ENCODE assay signal across 12 cellular contexts in the genomic region with DNA sequence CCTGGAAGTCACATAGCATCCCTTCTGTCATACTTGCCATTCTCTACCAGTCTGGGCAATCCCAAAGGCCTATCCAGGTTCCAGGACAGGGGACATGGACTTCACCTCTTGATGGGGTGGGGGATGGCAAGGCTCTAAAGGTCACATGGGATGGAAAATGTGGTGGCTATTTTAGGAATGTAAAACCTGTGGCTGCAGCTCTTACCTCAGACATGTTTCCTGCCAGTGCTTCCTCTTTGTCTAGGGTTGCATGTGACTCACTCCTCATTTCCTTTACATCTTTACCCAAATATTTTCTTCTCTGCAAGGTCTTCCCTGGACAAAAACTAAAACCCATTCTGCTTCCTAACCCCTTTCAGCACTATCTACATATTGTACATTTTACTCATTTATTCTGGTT.
A peak's percentile ranks its signal among the peaks of the same experiment; 100 is the strongest.
DNase-seq lines count a peak whose midpoint lies in the region; ATAC-seq, FAIRE-seq and TF ChIP-seq lines count a peak whose summit lies in the region.
"Had no signal": no experiment of that assay in that cellular context is flagged by ENCODE, and none has a peak within 500 bp of the region (broad histone marks: within the 10 kb centered on the region; RNA-seq: fewer than 3 reads in every experiment).

No MANE protein-coding gene starts in this region.

- H3K4me1 Mint-ChIP-seq in MCF 10A (ENCODE audit: insufficient read depth, unreplicated experiment), result no peaks in the 10 kb centered on the region

- no peak for ATAC-seq in HG03354 (IDR thresholded peaks at IDR 0.05; ENCODE audit: poor library complexity, severe bottlenecking, unreplicated experiment)
- ATAC-seq in GM21723 (IDR thresholded peaks at IDR 0.05; ENCODE audit: unreplicated experiment), result no peak
- ATAC-seq: SK-N-SH treated with all-trans-retinoic acid at 6 μM for 48 hours had no signal

- H3K27ac Mint-ChIP-seq in MCF 10A (ENCODE audit: low read depth, unreplicated experiment), result no peak overlapping the region
- H3K27ac Mint-ChIP-seq: activated T-helper 2 cell treated with anti-CD3 and anti-CD28 coated beads, Interferon-gamma antibody, Interleukin-2, Interleukin-4, amounts not matched to agents 10 μg/mL and 5 μg/mL and 100 μg/mL, durations not matched to agents 14 hours and 24 hours and 36 hours had no signal

- no peaks in the 10 kb centered on the region for H3K36me3 Mint-ChIP-seq in MCF 10A (ENCODE audit: insufficient read depth, unreplicated experiment)

- intact Hi-C loops in MCF 10A (cut with micrococcal nuclease), result no loop called here
- intact Hi-C loops in breast epithelium (cut with DNase I; ENCODE audit: low total_unique reads), result no loop called here

- POLR2A ChIA-PET in MCF 10A (lab: Yijun Ruan, JAX) (no interaction called here), RWPE1 (lab: Yijun Ruan, JAX; ENCODE audit: low non-redundant PET) (no interaction called here)

- CTCF ChIA-PET in MCF 10A (lab: Yijun Ruan, JAX) (no interaction called here), RWPE1 (lab: Yijun Ruan, JAX) (interaction anchor here (0.6 kb wide), 1 partner anchor 273 kb away, joined by 3 read pairs; no protein-coding TSS in a partner anchor)

- no peaks in the 10 kb centered on the region for H3K27me3 Mint-ChIP-seq in MCF 10A (ENCODE audit: insufficient read depth, unreplicated experiment)

- H3K4me1 ChIP-seq in breast epithelium, result no peaks in the 10 kb centered on the region

- peak; percentile 64 for DNase-seq in MCF 10A (ENCODE audit: unreplicated experiment)
- DNase-seq in breast epithelium (ENCODE audit: low spot score in 2 of 2), result no peak
- DNase-seq in RWPE1 (ENCODE audit: low spot score), result peak; percentile 57
- peak; percentile 23 for DNase-seq in fibroblast of peridontal ligament (ENCODE audit: extremely low read depth)
- DNase-seq in urothelium cell line (ENCODE audit: low spot score), result peak; percentile 70
- no peak for DNase-seq in T1000 (lab: John Stamatoyannopoulos, UW)
- DNase-seq: NCI-H1436 treated with DMSO at 0.1 percent for 48 hours had no signal

- TF ChIP-seq POLR2A in breast epithelium (IDR thresholded peaks at IDR 0.05), result no peak

- H3K27ac ChIP-seq in breast epithelium, result no peak overlapping the region
- no peak overlapping the region; the same call in 1 of the 2 replicates for H3K27ac ChIP-seq in RWPE1

- H3K36me3 ChIP-seq in breast epithelium, result no peaks in the 10 kb centered on the region

- peaks cover 1% of the 10 kb centered on the region for H3K9me3 Mint-ChIP-seq in MCF 10A (ENCODE audit: unreplicated experiment)

- H3K27me3 ChIP-seq in breast epithelium, result no peaks in the 10 kb centered on the region

- no TSS peak for BruUV-seq in MCF 10A (replicated peaks; lab: Mats Ljungman, UMichigan)

- no peak overlapping the region for H3K4me3 ChIP-seq in breast epithelium

- H3K9me3 ChIP-seq in breast epithelium, result no peaks in the 10 kb centered on the region

- no peak for FAIRE-seq in urothelium cell line (lab: Jason Lieb, UNC)
- FAIRE-seq: GM18507 had no signal

- H3K4me3 Mint-ChIP-seq in MCF 10A (ENCODE audit: unreplicated experiment), result no peak overlapping the region

- no peak for TF ChIP-seq CTCF in MCF 10A (IDR thresholded peaks at IDR 0.05; ENCODE audit: unreplicated experiment)
- TF ChIP-seq CTCF in breast epithelium (IDR thresholded peaks at IDR 0.05), result no peak
- TF ChIP-seq CTCF in RWPE1 (conservative IDR thresholded peaks at IDR 0.05; ENCODE audit: low read depth), result no peak

Comparison
In these comparisons a context has a peak if more than half of its experiments do, and no peak if none do; other contexts are left out.
1. DNase-seq: peak in MCF 10A (single experiment), RWPE1 (single experiment), fibroblast of peridontal ligament (single experiment) and urothelium cell line (single experiment); none in breast epithelium (0 of 2) and T1000 (single experiment).